28 cellular contexts compared by ENCODE assay signal in genomic region chr3:151905647-151906046, GRCh38.
"Had no signal": no experiment of that assay in that cellular context is flagged by ENCODE, and none has a peak within 500 bp of the region (broad histone marks: within the 10 kb centered on the region; RNA-seq: fewer than 3 reads in every experiment).

No MANE protein-coding gene starts in this region.

- DNase-seq: stimulated activated CD4-positive, alpha-beta T cell treated with anti-CD3 and anti-CD28 coated beads, Interleukin-2, amount 100 ng/mL, for 48 hours; stimulated activated CD4-positive, alpha-beta T cell treated with anti-CD3 and anti-CD28 coated beads, Interleukin-4, amount 100 ng/mL, for 1 hour; stimulated activated CD4-positive, alpha-beta T cell treated with anti-CD3 and anti-CD28 coated beads, Interleukin-4, amount 100 ng/mL, for 24 hours; stimulated activated CD4-positive, alpha-beta T cell treated with anti-CD3 and anti-CD28 coated beads, Interleukin-4, amount 100 ng/mL, for 4 hours; stimulated activated CD8-positive, alpha-beta memory T cell treated with anti-CD3 and anti-CD28 coated beads, Interleukin-4, amount 100 ng/mL, for 48 hours; stimulated activated naive B cell treated with anti-CD40 and anti-IgM and Interleukin-4, amounts not matched to agents 10 μg/mL and 1 μg/mL and 100 μg/mL, for 72 hours; stimulated activated naive CD4-positive, alpha-beta T cell; stimulated activated naive CD4-positive, alpha-beta T cell treated with Interleukin-2 at 50 U/mL for 16 hours; stimulated activated naive CD8-positive, alpha-beta T cell treated with anti-CD3 and anti-CD28 coated beads, Interleukin-15, amount 100 ng/mL, for 72 hours; stimulated activated naive CD8-positive, alpha-beta T cell treated with anti-CD3 and anti-CD28 coated beads, Interleukin-15, Interleukin-2, amounts not matched to agents 100 U/mL and 50 U/mL, for 24 hours; stomach; substantia nigra; testis; thyroid gland; tibial artery; transverse colon; trophoblast cell; upper lobe of left lung; upper lobe of right lung; uterus had no signal

- H3K4me3 Mint-ChIP-seq: stimulated activated effector memory CD8-positive, alpha-beta T cell treated with anti-CD3 and anti-CD28 coated beads, Interleukin-12 subunit alpha, Interleukin-12 subunit beta, amount 100 ng/mL, for 72 hours; stimulated activated memory B cell treated with anti-CD40 and anti-IgM and Interleukin-4, amounts not matched to agents 10 μg/mL and 1 μg/mL and 100 μg/mL, for 72 hours; stimulated activated naive B cell treated with anti-CD40 and anti-IgM and Interleukin-4, amounts not matched to agents 10 μg/mL and 1 μg/mL and 100 μg/mL, for 72 hours; stimulated activated naive CD8-positive, alpha-beta T cell treated with anti-CD3 and anti-CD28 coated beads, Interleukin-15, amount 100 ng/mL, for 72 hours; stimulated activated naive CD8-positive, alpha-beta T cell treated with anti-CD3 and anti-CD28 coated beads, Interleukin-15, Interleukin-2, amounts not matched to agents 100 ng/mL and 50 ng/mL, for 24 hours; type B pancreatic cell had no signal

- H3K36me3 ChIP-seq: stomach, suprapubic skin, thoracic aorta, thyroid gland, tibial artery, tibial nerve, transverse colon, upper lobe of left lung, upper lobe of right lung, uterus, vagina had no signal

- H3K9me3 Mint-ChIP-seq: stimulated activated effector memory CD8-positive, alpha-beta T cell treated with anti-CD3 and anti-CD28 coated beads, Interleukin-12 subunit alpha, Interleukin-12 subunit beta, amount 100 ng/mL, for 72 hours; stimulated activated memory B cell treated with anti-CD40 and anti-IgM and Interleukin-4, amounts not matched to agents 10 μg/mL and 1 μg/mL and 100 μg/mL, for 72 hours; stimulated activated naive B cell treated with anti-CD40 and anti-IgM and Interleukin-4, amounts not matched to agents 10 μg/mL and 1 μg/mL and 100 μg/mL, for 72 hours; stimulated activated naive CD8-positive, alpha-beta T cell treated with anti-CD3 and anti-CD28 coated beads, Interleukin-15, amount 100 ng/mL, for 72 hours; stimulated activated naive CD8-positive, alpha-beta T cell treated with anti-CD3 and anti-CD28 coated beads, Interleukin-15, Interleukin-2, amounts not matched to agents 100 ng/mL and 50 ng/mL, for 24 hours; type B pancreatic cell had no signal

- H3K27me3 ChIP-seq: stomach, suprapubic skin, testis, thyroid gland, tibial artery, tibial nerve, transverse colon, upper lobe of left lung, upper lobe of right lung, uterus, vagina had no signal

- H3K4me3 ChIP-seq: stomach, suprapubic skin, testis, thoracic aorta, thyroid gland, tibial artery, tibial nerve, transverse colon, upper lobe of left lung, upper lobe of right lung, uterus, vagina had no signal

- H3K27ac ChIP-seq: stomach, suprapubic skin, testis, thoracic aorta, thyroid gland, tibial artery, tibial nerve, transverse colon, upper lobe of left lung, upper lobe of right lung, uterus, vagina had no signal

- ATAC-seq: stimulated activated effector memory CD8-positive, alpha-beta T cell treated with anti-CD3 and anti-CD28 coated beads, Interleukin-12 subunit alpha, Interleukin-12 subunit beta, amount 100 ng/mL, for 72 hours; stimulated activated memory B cell treated with anti-CD40 and anti-IgM and Interleukin-4, amounts not matched to agents 10 μg/mL and 1 μg/mL and 100 μg/mL, for 72 hours; stimulated activated naive B cell treated with anti-CD40 and anti-IgM and Interleukin-4, amounts not matched to agents 10 μg/mL and 1 μg/mL and 100 μg/mL, for 72 hours; stimulated activated naive CD8-positive, alpha-beta T cell treated with anti-CD3 and anti-CD28 coated beads, Interleukin-15, amount 100 ng/mL, for 72 hours; stimulated activated naive CD8-positive, alpha-beta T cell treated with anti-CD3 and anti-CD28 coated beads, Interleukin-15, Interleukin-2, amounts not matched to agents 100 U/mL and 50 U/mL, for 24 hours; upper lobe of right lung had no signal

- H3K4me1 ChIP-seq: uterus had no signal

- H3K9me3 ChIP-seq: stomach, suprapubic skin, testis, thoracic aorta, thyroid gland, tibial artery, tibial nerve, transverse colon, upper lobe of left lung, upper lobe of right lung, uterus, vagina had no signal

- H3K36me3 Mint-ChIP-seq: stimulated activated effector memory CD8-positive, alpha-beta T cell treated with anti-CD3 and anti-CD28 coated beads, Interleukin-12 subunit alpha, Interleukin-12 subunit beta, amount 100 ng/mL, for 72 hours; stimulated activated memory B cell treated with anti-CD40 and anti-IgM and Interleukin-4, amounts not matched to agents 10 μg/mL and 1 μg/mL and 100 μg/mL, for 72 hours; stimulated activated naive B cell treated with anti-CD40 and anti-IgM and Interleukin-4, amounts not matched to agents 10 μg/mL and 1 μg/mL and 100 μg/mL, for 72 hours; type B pancreatic cell had no signal

- H3K27ac Mint-ChIP-seq: stimulated activated effector memory CD8-positive, alpha-beta T cell treated with anti-CD3 and anti-CD28 coated beads, Interleukin-12 subunit alpha, Interleukin-12 subunit beta, amount 100 ng/mL, for 72 hours; stimulated activated memory B cell treated with anti-CD40 and anti-IgM and Interleukin-4, amounts not matched to agents 10 μg/mL and 1 μg/mL and 100 μg/mL, for 72 hours; stimulated activated naive B cell treated with anti-CD40 and anti-IgM and Interleukin-4, amounts not matched to agents 10 μg/mL and 1 μg/mL and 100 μg/mL, for 72 hours; stimulated activated naive CD8-positive, alpha-beta T cell treated with anti-CD3 and anti-CD28 coated beads, Interleukin-15, amount 100 ng/mL, for 72 hours; stimulated activated naive CD8-positive, alpha-beta T cell treated with anti-CD3 and anti-CD28 coated beads, Interleukin-15, Interleukin-2, amounts not matched to agents 100 ng/mL and 50 ng/mL, for 24 hours; type B pancreatic cell had no signal
